2 cellular contexts compared by ENCODE assay signal in the genomic region with DNA sequence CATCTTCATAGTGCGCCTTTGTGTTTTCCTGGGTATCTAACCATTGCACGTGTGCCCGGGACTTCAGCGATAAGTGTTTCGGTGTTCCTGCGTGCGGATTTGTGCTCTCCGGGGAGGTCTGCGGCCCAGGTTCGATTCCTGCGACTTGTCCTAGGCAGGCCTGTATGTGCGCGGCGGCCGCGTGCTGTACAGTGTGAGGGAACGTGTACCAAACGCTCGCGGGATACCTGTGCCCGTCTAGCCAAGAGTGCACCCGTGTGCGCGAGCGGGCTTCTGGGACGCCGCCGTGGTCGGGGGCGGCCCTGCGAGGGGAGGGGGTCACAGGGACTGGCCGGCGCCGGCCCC.
TF ChIP-seq lines count a peak whose summit lies in the region.

No MANE protein-coding gene starts in this region.

TF ChIP-seq in A549, 52 proteins besides CTCF, POLR2A, EP300 and RAD21:
- TF ChIP-seq FOSB (CRISPR knock-in tag; IDR thresholded peaks at IDR 0.05), result no peak
- TF ChIP-seq SREBF2 (IDR thresholded peaks at IDR 0.05), result no peak
- no peak for TF ChIP-seq HOXB5 (CRISPR knock-in tag; IDR thresholded peaks at IDR 0.05)
- no peak for TF ChIP-seq EHMT2 (IDR thresholded peaks at IDR 0.05; ENCODE audit: low read depth)
- TF ChIP-seq POLR2AphosphoS2 (conservative IDR thresholded peaks at IDR 0.05; ENCODE audit: low read length), result no peak
- TF ChIP-seq NFE2L2 (conservative IDR thresholded peaks at IDR 0.05; ENCODE audit: low read length), result no peak
TF ChIP-seq in A549: peak in this region for 0.

TF ChIP-seq in endothelial cell of umbilical vein, 7 proteins besides CTCF, POLR2A, EP300 and RAD21:
- TF ChIP-seq JUN (IDR thresholded peaks at IDR 0.05; ENCODE audit: borderline replicate concordance, insufficient read depth, insufficient read length, low read depth) (no peak), EZH2 (IDR thresholded peaks at IDR 0.05; ENCODE audit: borderline replicate concordance, low read depth, low read length, severe bottlenecking) (peak; percentile 78), MYC (IDR thresholded peaks at IDR 0.05; ENCODE audit: low read depth, low read length) (no peak)
